ENCODE assay signal across 12 cellular contexts in the genomic region with DNA sequence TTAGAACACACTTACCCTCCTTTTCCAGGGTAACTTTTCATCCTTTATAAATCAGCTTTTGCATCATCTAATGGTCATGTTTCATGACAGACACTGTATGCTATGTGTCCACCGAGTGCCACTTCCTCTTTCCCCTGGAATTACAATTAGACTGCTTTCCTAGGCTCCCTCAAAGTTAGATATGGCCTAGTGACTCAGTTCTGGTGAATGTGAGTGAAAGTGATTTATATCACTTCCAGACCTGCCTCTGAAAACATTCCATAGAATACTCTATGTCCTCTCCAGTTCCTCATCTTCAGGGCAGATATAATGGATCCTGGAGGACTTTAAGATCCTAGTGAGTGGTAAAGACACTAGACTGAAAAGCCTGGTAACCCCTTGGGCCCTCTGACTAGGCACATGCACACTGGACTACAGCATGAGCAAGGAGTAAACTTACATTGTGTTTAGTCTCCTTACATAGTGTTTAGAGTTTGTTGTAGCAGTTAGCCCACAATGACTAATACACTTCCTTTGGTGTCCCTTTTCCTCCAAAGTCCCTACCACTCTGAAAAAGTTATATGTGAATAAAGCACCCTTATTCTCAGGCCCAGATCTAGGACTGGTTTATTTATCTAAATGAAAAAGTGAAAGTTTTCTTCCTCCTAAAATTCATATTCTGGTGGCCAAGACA. TPM values are rescaled to one million over a fixed set of nuclear protein-coding genes. Genes with fewer than 3 reads are reported as not detected.
DNase-seq lines count a peak whose midpoint lies in the region; ATAC-seq and TF ChIP-seq lines count a peak whose summit lies in the region.
"Had no signal": no experiment of that assay in that cellular context is flagged by ENCODE, and none has a peak within 500 bp of the region (broad histone marks: within the 10 kb centered on the region; RNA-seq: fewer than 3 reads in every experiment).

No MANE protein-coding gene starts in this region.

- H3K4me3 ChIP-seq in HFF-Myc (replicated peaks; ENCODE audit: low read depth, low read length) (no peak overlapping the region), esophagus muscularis mucosa (no peak overlapping the region)

- TF ChIP-seq EP300 in esophagus muscularis mucosa (IDR thresholded peaks at IDR 0.05), result no peak

- no peak for ATAC-seq in GM21390 (IDR thresholded peaks at IDR 0.05; ENCODE audit: unreplicated experiment)

- no peaks in the 10 kb centered on the region for H3K36me3 ChIP-seq in esophagus muscularis mucosa

- peak; percentile 95 for DNase-seq in A172 (ENCODE audit: low spot score)
- peak; percentile 53 for DNase-seq in HFF-Myc (ENCODE audit: extremely low read depth, low read depth)
- DNase-seq in SW 1271 (lab: John Stamatoyannopoulos, UW), result peak; percentile 76 to 90
- DNase-seq in foreskin melanocyte, result peak; percentile 16
- no peak for DNase-seq in NCI-H2196 treated with DMSO at 0.1 percent for 48 hours (lab: John Stamatoyannopoulos, UW; ENCODE audit: unreplicated experiment)
- DNase-seq in esophagus muscularis mucosa (ENCODE audit: extremely low spot score), result no peak
- no peak for DNase-seq in NCI-H1436 treated with DMSO at 0.1 percent for 48 hours (lab: John Stamatoyannopoulos, UW)
- DNase-seq: activated CD4-positive, alpha-beta T cell treated with anti-CD3 and anti-CD28 coated beads, Interleukin-2, amount 10 ng/mL, durations not matched to agents 24 days and 14 days; NK-92 treated with Interleukin-12 subunit alpha and Interleukin-12 subunit beta, amount 100 ng/mL, for 24 hours; right cardiac atrium had no signal

- H3K27me3 ChIP-seq in esophagus muscularis mucosa, result no peaks in the 10 kb centered on the region

- no peaks in the 10 kb centered on the region for H3K4me1 ChIP-seq in esophagus muscularis mucosa

- intact Hi-C loops in esophagus muscularis mucosa (cut with DNase I), result no loop called here

- 57% methylated on average over 1 of the region's 1 CpG for WGBS in esophagus muscularis mucosa

- TF ChIP-seq CTCF in HFF-Myc (IDR thresholded peaks at IDR 0.05; ENCODE audit: low read depth, low read length, missing control alignments) (no peak), esophagus muscularis mucosa (IDR thresholded peaks at IDR 0.05) (no peak)

- no peak overlapping the region for H3K27ac ChIP-seq in esophagus muscularis mucosa (replicated peaks in 1 of 4)
- H3K27ac ChIP-seq: C4-2B had no signal

- no peak for TF ChIP-seq POLR2A in esophagus muscularis mucosa (IDR thresholded peaks at IDR 0.05; ENCODE audit: low read depth)

- H3K9me3 ChIP-seq in esophagus muscularis mucosa, result peaks cover 0 to 1% (median 0%) of the 10 kb centered on the region in 4 donors

RNA-seq across cellular contexts. Expression of a gene that starts 59.3 kb away (rescaled TPM):
- not detected in 2 replicates for total RNA-seq in A172 (2014; rRNA removed; shearing (Covaris generic))
- 1 to 10 TPM; 1.2 to 7.6 (median 2.3) TPM for total RNA-seq in esophagus muscularis mucosa
- total RNA-seq: activated CD4-positive, alpha-beta T cell treated with anti-CD3 and anti-CD28 coated beads, Interleukin-2, amount 10 ng/mL, durations not matched to agents 24 days and 14 days had no signal

Comparison
In these comparisons a context has a peak if more than half of its experiments do, and no peak if none do; other contexts are left out.
1. DNase-seq: peak in A172 (single experiment), HFF-Myc (single experiment), SW 1271 (2 of 2) and foreskin melanocyte (single experiment); none in NCI-H2196 treated with DMSO at 0.1 percent for 48 hours (single experiment), esophagus muscularis mucosa (single experiment) and NCI-H1436 treated with DMSO at 0.1 percent for 48 hours (single experiment).